ENCODE assay signal across 19 cellular contexts in the genomic region with DNA sequence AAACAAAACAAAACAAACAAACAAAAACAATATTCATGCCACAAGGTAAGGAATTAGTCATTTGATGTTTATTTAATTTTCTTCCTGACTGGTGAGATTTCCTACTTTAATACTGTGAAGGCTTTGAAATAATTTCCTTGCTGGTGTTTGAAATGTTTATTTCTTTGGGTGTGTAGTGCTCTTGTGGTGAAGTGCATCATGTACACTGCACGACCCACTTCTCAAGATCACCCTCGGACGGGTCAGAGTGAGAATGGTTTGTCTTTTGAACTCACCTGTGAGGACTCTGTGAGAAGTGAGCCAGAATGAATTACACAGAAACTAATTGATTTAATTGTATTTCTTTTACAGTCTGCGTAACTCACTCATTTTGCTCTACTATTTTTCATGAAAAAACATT.
A peak's percentile ranks its signal among the peaks of the same experiment; 100 is the strongest.
DNase-seq lines count a peak whose midpoint lies in the region; ATAC-seq and TF ChIP-seq lines count a peak whose summit lies in the region.
"Had no signal": no experiment of that assay in that cellular context is flagged by ENCODE, and none has a peak within 500 bp of the region (broad histone marks: within the 10 kb centered on the region; RNA-seq: fewer than 3 reads in every experiment).

No MANE protein-coding gene starts in this region.

- H3K4me3 ChIP-seq in GM23248 = no peak overlapping the region
- H3K4me3 ChIP-seq in PC-3 (ENCODE audit: low read length) = no peak overlapping the region
- no peak overlapping the region for H3K4me3 ChIP-seq in lower lobe of right lung
- H3K4me3 ChIP-seq in sigmoid colon = no peak overlapping the region
- H3K4me3 ChIP-seq in colonic mucosa = no peak overlapping the region
- H3K4me3 ChIP-seq: A549 had no signal

- intact Hi-C loops in PC-3 (cut with micrococcal nuclease) (no loop called here), lower lobe of right lung (cut with DNase I) (no loop called here), sigmoid colon (cut with DNase I) (loop anchor here (10.0 kb wide), 1 partner anchor 222 kb away; no protein-coding TSS in a partner anchor), colonic mucosa (cut with DNase I) (no loop called here)

- no peak overlapping the region for H3K4me2 ChIP-seq in GM23248 (ENCODE audit: unreplicated experiment)
- peak overlapping the region; percentile 51; the same call in 1 of the 2 replicates for H3K4me2 ChIP-seq in PC-3 (ENCODE audit: low read length)
- H3K4me2 ChIP-seq: A549 had no signal

- no TSS peak for BruUV-seq in PC-3 (replicated peaks; lab: Mats Ljungman, UMichigan)

- no peak for TF ChIP-seq POLR2A in sigmoid colon (IDR thresholded peaks at IDR 0.05)

- 40 to 57% methylated on average over 4 of the region's 4 CpGs for WGBS in GM23248 (ENCODE audit: low coverage in 1 of 2, low lambda C conversion rate in 2 of 2, missing lambda C conversion rate in 2 of 2), 2 experiments
- 73 to 87% methylated on average over 4 of the region's 4 CpGs for WGBS in sigmoid colon, 2 donors

- H3K9me2 ChIP-seq in GM23248 (ENCODE audit: insufficient read depth) (no peaks in the 10 kb centered on the region), PC-3 (replicated peaks; ENCODE audit: low read length) (no peaks in the 10 kb centered on the region)

- H2AFZ ChIP-seq in GM23248 (peak overlapping the region; percentile 84; the same call in 1 of the 2 replicates), PC-3 (ENCODE audit: low read length) (no peak overlapping the region; the same call in 1 of the 2 replicates)

- H4K20me1 ChIP-seq in GM23248 (ENCODE audit: insufficient read depth) (no peaks in the 10 kb centered on the region), PC-3 (ENCODE audit: low read length) (no peaks in the 10 kb centered on the region)

- POLR2A ChIA-PET in PC-3 (lab: Charles Lee; ENCODE audit: unreplicated experiment) = no interaction called here

- no peak for TF ChIP-seq EP300 in sigmoid colon (IDR thresholded peaks at IDR 0.05)

- H3F3A ChIP-seq in GM23248 (ENCODE audit: insufficient read depth) (no peaks in the 10 kb centered on the region), PC-3 (ENCODE audit: low read length, unreplicated experiment) (no peaks in the 10 kb centered on the region)

- H3K36me3 ChIP-seq in GM23248 (ENCODE audit: low read depth) (no peaks in the 10 kb centered on the region), PC-3 (ENCODE audit: low read depth, low read length) (no peaks in the 10 kb centered on the region), lower lobe of right lung (no peaks in the 10 kb centered on the region), sigmoid colon (no peaks in the 10 kb centered on the region), colonic mucosa (no peaks in the 10 kb centered on the region)

- no peak for DNase-seq in GM23248
- no peak for DNase-seq in PC-3
- no peak for DNase-seq in lower lobe of right lung
- DNase-seq in sigmoid colon = no peak
- DNase-seq in SIG-M5 (lab: John Stamatoyannopoulos, UW) = no peak
- DNase-seq in colonic mucosa = no peak
- DNase-seq: AML-193, Calu3, DMS79 treated with DMSO at 0.1 percent for 48 hours, IMR-90, MV-4-11, NCI-H1417 treated with DMSO at 0.1 percent for 48 hours, NCI-H2029, NCI-H2171 treated with DMSO at 0.1 percent for 48 hours, NCI-H774 had no signal

- no peak overlapping the region for H3K27ac ChIP-seq in GM23248
- no peak overlapping the region for H3K27ac ChIP-seq in PC-3 (ENCODE audit: low read length)
- H3K27ac ChIP-seq in lower lobe of right lung = no peak overlapping the region
- H3K27ac ChIP-seq in sigmoid colon = peak overlapping the region; percentile 36 to 86 (median 70)
- H3K27ac ChIP-seq in colonic mucosa = no peak overlapping the region
- H3K27ac ChIP-seq: A549 had no signal

- no peak for ATAC-seq in PC-3
- ATAC-seq in lower lobe of right lung = peak; percentile 32 to 64
- ATAC-seq in GM21529 (IDR thresholded peaks at IDR 0.05; ENCODE audit: unreplicated experiment) = no peak
- ATAC-seq in HG03139 (IDR thresholded peaks at IDR 0.05; ENCODE audit: unreplicated experiment) = no peak
- ATAC-seq: A549, HCT116 had no signal

- CTCF ChIA-PET in PC-3 (lab: Charles Lee) = no interaction called here

- H3K9ac ChIP-seq in GM23248 (no peak overlapping the region), PC-3 (ENCODE audit: low read length) (no peak overlapping the region), colonic mucosa (ENCODE audit: low read depth in 2 of 2, low read length in 2 of 2) (no peak overlapping the region)

- in situ Hi-C loops in GM23248 (cut with MboI) = no loop called here

- H3K4me1 ChIP-seq in GM23248 (ENCODE audit: insufficient read depth) = 0 out of 2 replicates have a peak, but pooled peaks cover 3% of the 10 kb centered on the region
- H3K4me1 ChIP-seq in PC-3 (ENCODE audit: insufficient read depth, low read length) = 0 out of 2 replicates have a peak, but pooled peaks cover 5% of the 10 kb centered on the region
- H3K4me1 ChIP-seq in lower lobe of right lung = peaks cover 10% of the 10 kb centered on the region
- peaks cover 0 to 29% (median 9%) of the 10 kb centered on the region in 4 donors for H3K4me1 ChIP-seq in sigmoid colon
- H3K4me1 ChIP-seq in colonic mucosa = no peaks in the 10 kb centered on the region
- H3K4me1 ChIP-seq: A549 had no signal

- TF ChIP-seq CTCF in PC-3 (conservative IDR thresholded peaks at IDR 0.05; ENCODE audit: low read depth, low read length) (no peak), lower lobe of right lung (IDR thresholded peaks at IDR 0.05) (no peak), sigmoid colon (IDR thresholded peaks at IDR 0.05) (no peak), colonic mucosa (IDR thresholded peaks at IDR 0.05) (no peak)

- H3K9me3 ChIP-seq in GM23248 (ENCODE audit: low read depth) (no peaks in the 10 kb centered on the region), PC-3 (ENCODE audit: low read length) (no peaks in the 10 kb centered on the region), lower lobe of right lung (no peaks in the 10 kb centered on the region), sigmoid colon (peaks cover 0 to 3% (median 0%) of the 10 kb centered on the region in 4 donors), colonic mucosa (no peaks in the 10 kb centered on the region)
- H3K9me3 ChIP-seq: A549 had no signal

- H3K79me2 ChIP-seq in GM23248 (ENCODE audit: insufficient read depth) (no peaks in the 10 kb centered on the region), PC-3 (ENCODE audit: low read length) (no peaks in the 10 kb centered on the region)

- no peaks in the 10 kb centered on the region for H3K27me3 ChIP-seq in GM23248 (replicated peaks; ENCODE audit: insufficient read depth)
- H3K27me3 ChIP-seq in PC-3 (ENCODE audit: low read length) = 0 out of 2 replicates have a peak, but pooled peaks cover 11% of the 10 kb centered on the region
- no peaks in the 10 kb centered on the region for H3K27me3 ChIP-seq in lower lobe of right lung (ENCODE audit: low read depth)
- no peaks in the 10 kb centered on the region for H3K27me3 ChIP-seq in sigmoid colon
- no peaks in the 10 kb centered on the region for H3K27me3 ChIP-seq in colonic mucosa

Comparison
In these comparisons a context has a peak if more than half of its experiments do, and no peak if none do; other contexts are left out.
1. H3K27ac ChIP-seq: peak in sigmoid colon (4 of 4); none in GM23248 (single experiment), PC-3 (single experiment), lower lobe of right lung (single experiment) and colonic mucosa (single experiment).
2. ATAC-seq: peak in lower lobe of right lung (2 of 2); none in PC-3 (single experiment), GM21529 (single experiment) and HG03139 (single experiment).